Comparison of ENCODE assay signal across 9 cellular contexts in the genomic region with DNA sequence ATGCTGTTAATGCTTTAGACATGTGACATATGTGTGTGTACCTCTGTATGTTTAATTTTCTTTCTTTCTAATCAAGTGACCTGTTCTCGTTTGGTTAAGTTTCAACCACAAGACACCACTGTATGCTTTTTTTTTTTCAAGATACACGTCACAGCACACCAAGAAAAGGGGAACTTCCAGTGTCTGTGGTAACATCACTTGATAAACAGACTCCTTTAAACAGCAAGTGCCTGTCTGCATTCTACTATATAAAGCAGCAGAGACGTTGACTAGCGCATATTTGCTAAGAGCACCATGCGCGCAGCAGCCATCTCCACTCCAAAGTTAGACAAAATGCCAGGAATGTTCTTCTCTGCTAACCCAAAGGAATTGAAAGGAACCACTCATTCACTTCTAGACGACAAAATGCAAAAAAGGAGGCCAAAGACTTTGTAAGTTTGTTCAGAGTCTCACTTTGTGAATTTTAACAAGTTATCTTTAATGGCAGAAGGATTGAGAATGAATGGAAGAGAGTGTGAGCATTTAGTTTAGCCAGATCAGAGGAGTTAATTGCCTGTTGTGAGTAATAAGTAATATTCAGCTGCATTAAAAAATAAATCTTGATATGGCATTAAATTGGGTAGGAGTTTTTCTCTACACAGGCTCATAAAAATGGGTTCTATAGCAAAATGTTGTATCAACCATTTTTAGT. TPM values are rescaled to one million over a fixed set of nuclear protein-coding genes. Genes with fewer than 3 reads are reported as not detected.
DNase-seq lines count a peak whose midpoint lies in the region; ATAC-seq and TF ChIP-seq lines count a peak whose summit lies in the region.
"Had no signal": no experiment of that assay in that cellular context is flagged by ENCODE, and none has a peak within 500 bp of the region (broad histone marks: within the 10 kb centered on the region; RNA-seq: fewer than 3 reads in every experiment).

A gene with protein sequence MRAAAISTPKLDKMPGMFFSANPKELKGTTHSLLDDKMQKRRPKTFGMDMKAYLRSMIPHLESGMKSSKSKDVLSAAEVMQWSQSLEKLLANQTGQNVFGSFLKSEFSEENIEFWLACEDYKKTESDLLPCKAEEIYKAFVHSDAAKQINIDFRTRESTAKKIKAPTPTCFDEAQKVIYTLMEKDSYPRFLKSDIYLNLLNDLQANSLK (plus strand): TSS at position 275 of the 691 bp plus-strand sequence. CDS start 20 bp downstream, at position 295.

- H3K27ac ChIP-seq in coronary artery: no peak within 1 kb of the TSS

- DNase-seq in amniotic epithelial cell (ENCODE audit: low read depth) (peak; percentile 57), coronary artery (ENCODE audit: low spot score) (no peak), NCI-H748 treated with DMSO at 0.1 percent for 48 hours (lab: John Stamatoyannopoulos, UW) (no peak), NCI-H446 (lab: John Stamatoyannopoulos, UW) (no peak)
- peak; percentile 77 for DNase-seq in natural killer cell treated with Interleukin-12 subunit alpha and Interleukin-12 subunit beta and Interleukin-15 and Interleukin-18, amount 100 ng/mL, for 72 hours (ENCODE audit: low spot score)

- ATAC-seq in GM18873 (IDR thresholded peaks at IDR 0.05; ENCODE audit: low FRiP score, unreplicated experiment) (peak; percentile 94), HG03025 (IDR thresholded peaks at IDR 0.05; ENCODE audit: low FRiP score, unreplicated experiment) (peak; percentile 95)
- ATAC-seq in natural killer cell treated with Interleukin-12 subunit alpha and Interleukin-12 subunit beta and Interleukin-15 and Interleukin-18, amount 100 ng/mL, for 72 hours: peak; percentile 96

- intact Hi-C loops in T-helper 1 cell treated with Interleukin-12 subunit alpha and Interleukin-12 subunit beta and Interleukin-4 antibody, amounts not matched to agents 30 ng/mL and 1 ng/mL, for 36 hours (cut with micrococcal nuclease): loop anchor here (1.0 to 5.0 kb wide), 12 partner anchors 24 to 548 kb away; a partner anchor contains a TSS

- no peak within 1 kb of the TSS for H3K4me3 ChIP-seq in coronary artery

- TF ChIP-seq CTCF in coronary artery (IDR thresholded peaks at IDR 0.05): no peak

- peaks cover 40% of the 10 kb centered on the region for H3K36me3 Mint-ChIP-seq in natural killer cell treated with Interleukin-12 subunit alpha and Interleukin-12 subunit beta and Interleukin-15 and Interleukin-18, amount 100 ng/mL, for 72 hours

- H3K9me3 Mint-ChIP-seq in natural killer cell treated with Interleukin-12 subunit alpha and Interleukin-12 subunit beta and Interleukin-15 and Interleukin-18, amount 100 ng/mL, for 72 hours: peaks cover 2% of the 10 kb centered on the region
- H3K9me3 Mint-ChIP-seq: neural crest cell had no signal

- no peaks in the 10 kb centered on the region for H3K27me3 Mint-ChIP-seq in natural killer cell treated with Interleukin-12 subunit alpha and Interleukin-12 subunit beta and Interleukin-15 and Interleukin-18, amount 100 ng/mL, for 72 hours

- peaks cover 43 to 77% of the 10 kb centered on the region in 2 donors for H3K4me1 Mint-ChIP-seq in natural killer cell treated with Interleukin-12 subunit alpha and Interleukin-12 subunit beta and Interleukin-15 and Interleukin-18, amount 100 ng/mL, for 72 hours (ENCODE audit: low read depth in 2 of 2)

- H3K4me3 Mint-ChIP-seq in natural killer cell treated with Interleukin-12 subunit alpha and Interleukin-12 subunit beta and Interleukin-15 and Interleukin-18, amount 100 ng/mL, for 72 hours: peak within 1 kb of the TSS; percentile 91
- H3K4me3 Mint-ChIP-seq: neural crest cell had no signal

- H3K27ac Mint-ChIP-seq in natural killer cell treated with Interleukin-12 subunit alpha and Interleukin-12 subunit beta and Interleukin-15 and Interleukin-18, amount 100 ng/mL, for 72 hours: peak within 1 kb of the TSS; percentile 82 to 94

RNA-seq across cellular contexts. Expression of the gene that starts here (rescaled TPM):
- 25.2 and 27.3 TPM in 2 replicates for total RNA-seq in T-helper 1 cell treated with Interleukin-12 subunit alpha and Interleukin-12 subunit beta and Interleukin-4 antibody, amounts not matched to agents 30 ng/mL and 1 ng/mL, for 36 hours
- 100 to 1,000 TPM in 1 of 2 donors, 10 to 100 TPM in 1; 67.6 to 143 TPM for total RNA-seq in natural killer cell treated with Interleukin-12 subunit alpha and Interleukin-12 subunit beta and Interleukin-15 and Interleukin-18, amount 100 ng/mL, for 72 hours
- total RNA-seq: neural crest cell had no signal

Comparison
In these comparisons a context has a peak if more than half of its experiments do, and no peak if none do; other contexts are left out.
1. DNase-seq: peak in amniotic epithelial cell (single experiment) and natural killer cell treated with Interleukin-12 subunit alpha and Interleukin-12 subunit beta and Interleukin-15 and Interleukin-18, amount 100 ng/mL, for 72 hours (single experiment); none in coronary artery (single experiment), NCI-H748 treated with DMSO at 0.1 percent for 48 hours (single experiment) and NCI-H446 (0 of 2).
2. Peak in every context shown above with its lines, with median percentiles within 50 percentile points of each other: ATAC-seq.